Comparison of ENCODE assay signal across 25 cellular contexts in genomic region chr16:65837431-65837986, GRCh38.
"Had no signal": no experiment of that assay in that cellular context is flagged by ENCODE, and none has a peak within 500 bp of the region (broad histone marks: within the 10 kb centered on the region; RNA-seq: fewer than 3 reads in every experiment).

No MANE protein-coding gene starts in this region.

- H3K27ac Mint-ChIP-seq: activated CD4-positive, alpha-beta T cell treated with anti-CD3 and anti-CD28 coated beads, Interleukin-2, amount 10 ng/mL, durations not matched to agents 7 days and 5 days; activated CD8-positive, alpha-beta T cell treated with anti-CD3 and anti-CD28 coated beads, Interleukin-2, amount 10 ng/mL, durations not matched to agents 7 days and 5 days; activated naive CD4-positive, alpha-beta T cell treated with anti-CD3 and anti-CD28 coated beads, Interleukin-2, amount 10 ng/mL, durations not matched to agents 7 days and 5 days; activated naive CD8-positive, alpha-beta T cell treated with anti-CD3 and anti-CD28 coated beads, Interleukin-2, amount 50 U/mL, for 24 hours; brain; nephron; stimulated activated effector memory CD8-positive, alpha-beta T cell treated with anti-CD3 and anti-CD28 coated beads, Interleukin-12 subunit alpha, Interleukin-12 subunit beta, amount 100 ng/mL, for 72 hours; type B pancreatic cell had no signal

- H3K4me1 ChIP-seq: foreskin keratinocyte, testis had no signal

- H3K4me3 ChIP-seq: dorsolateral prefrontal cortex, lung, testis had no signal

- H3K27me3 Mint-ChIP-seq: activated CD4-positive, alpha-beta T cell treated with anti-CD3 and anti-CD28 coated beads, Interleukin-2, amount 10 ng/mL, durations not matched to agents 7 days and 5 days; activated naive CD4-positive, alpha-beta T cell treated with anti-CD3 and anti-CD28 coated beads, Interleukin-2, amount 10 ng/mL, durations not matched to agents 7 days and 5 days; activated naive CD8-positive, alpha-beta T cell treated with anti-CD3 and anti-CD28 coated beads, Interleukin-2, amount 50 U/mL, for 24 hours had no signal

- DNase-seq: activated CD4-positive, alpha-beta T cell treated with anti-CD3 and anti-CD28 coated beads, Interleukin-2, amount 10 ng/mL, durations not matched to agents 7 days and 5 days; activated CD8-positive, alpha-beta memory T cell treated with anti-CD3 and anti-CD28 coated beads, Interleukin-2, amount 50 U/mL, for 4 hours; activated CD8-positive, alpha-beta T cell treated with anti-CD3 and anti-CD28 coated beads, Interleukin-2, amount 10 ng/mL, durations not matched to agents 7 days and 5 days; activated effector memory CD4-positive, alpha-beta T cell treated with Interleukin-2 at 50 U/mL for 16 hours; activated naive CD4-positive, alpha-beta T cell treated with anti-CD3 and anti-CD28 coated beads, Interleukin-2, amount 10 ng/mL, durations not matched to agents 7 days and 5 days; activated naive CD8-positive, alpha-beta T cell treated with anti-CD3 and anti-CD28 coated beads, Interleukin-2, amount 50 U/mL, for 24 hours; activated T-cell treated with anti-CD3 and anti-CD28 coated beads, Interleukin-2, amount 50 U/mL, for 48 hours; anterior cingulate cortex; foreskin keratinocyte; hypothalamus; islet precursor cell; midbrain; nucleus accumbens; stimulated activated CD4-positive, alpha-beta T cell treated with anti-CD3 and anti-CD28 coated beads, Interleukin-4, amount 100 ng/mL, for 24 hours; T1000; testis had no signal

- H3K9me3 ChIP-seq: testis had no signal

- H3K27me3 ChIP-seq: testis had no signal

- H3K4me3 Mint-ChIP-seq: activated CD4-positive, alpha-beta T cell treated with anti-CD3 and anti-CD28 coated beads, Interleukin-2, amount 10 ng/mL, durations not matched to agents 7 days and 5 days; activated CD8-positive, alpha-beta T cell treated with anti-CD3 and anti-CD28 coated beads, Interleukin-2, amount 10 ng/mL, durations not matched to agents 7 days and 5 days; activated naive CD4-positive, alpha-beta T cell treated with anti-CD3 and anti-CD28 coated beads, Interleukin-2, amount 10 ng/mL, durations not matched to agents 7 days and 5 days; activated naive CD8-positive, alpha-beta T cell treated with anti-CD3 and anti-CD28 coated beads, Interleukin-2, amount 50 U/mL, for 24 hours; brain; nephron; stimulated activated effector memory CD8-positive, alpha-beta T cell treated with anti-CD3 and anti-CD28 coated beads, Interleukin-12 subunit alpha, Interleukin-12 subunit beta, amount 100 ng/mL, for 72 hours; type B pancreatic cell had no signal

- H3K9me3 Mint-ChIP-seq: activated CD4-positive, alpha-beta T cell treated with anti-CD3 and anti-CD28 coated beads, Interleukin-2, amount 10 ng/mL, durations not matched to agents 7 days and 5 days; activated naive CD4-positive, alpha-beta T cell treated with anti-CD3 and anti-CD28 coated beads, Interleukin-2, amount 10 ng/mL, durations not matched to agents 7 days and 5 days; activated naive CD8-positive, alpha-beta T cell treated with anti-CD3 and anti-CD28 coated beads, Interleukin-2, amount 50 U/mL, for 24 hours; brain; nephron; type B pancreatic cell had no signal

- ATAC-seq: activated CD4-positive, CD25-positive, alpha-beta regulatory T cell treated with anti-CD3 and anti-CD28 coated beads, Interleukin-2, amount 50 U/mL, for 24 hours; activated CD8-positive, alpha-beta T cell treated with anti-CD3 and anti-CD28 coated beads, Interleukin-2, amount 10 ng/mL, durations not matched to agents 7 days and 5 days; activated naive CD8-positive, alpha-beta T cell treated with anti-CD3 and anti-CD28 coated beads, Interleukin-2, amount 50 U/mL, for 24 hours; foreskin keratinocyte; sciatic nerve; stimulated activated effector memory CD8-positive, alpha-beta T cell treated with anti-CD3 and anti-CD28 coated beads, Interleukin-12 subunit alpha, Interleukin-12 subunit beta, amount 100 ng/mL, for 72 hours had no signal

- H3K36me3 Mint-ChIP-seq: activated naive CD4-positive, alpha-beta T cell treated with anti-CD3 and anti-CD28 coated beads, Interleukin-2, amount 10 ng/mL, durations not matched to agents 7 days and 5 days; brain; stimulated activated effector memory CD8-positive, alpha-beta T cell treated with anti-CD3 and anti-CD28 coated beads, Interleukin-12 subunit alpha, Interleukin-12 subunit beta, amount 100 ng/mL, for 72 hours; type B pancreatic cell had no signal

- H3K4me1 Mint-ChIP-seq: activated CD4-positive, alpha-beta T cell treated with anti-CD3 and anti-CD28 coated beads, Interleukin-2, amount 10 ng/mL, durations not matched to agents 7 days and 5 days; activated naive CD4-positive, alpha-beta T cell treated with anti-CD3 and anti-CD28 coated beads, Interleukin-2, amount 10 ng/mL, durations not matched to agents 7 days and 5 days; activated naive CD8-positive, alpha-beta T cell treated with anti-CD3 and anti-CD28 coated beads, Interleukin-2, amount 50 U/mL, for 24 hours; stimulated activated effector memory CD8-positive, alpha-beta T cell treated with anti-CD3 and anti-CD28 coated beads, Interleukin-12 subunit alpha, Interleukin-12 subunit beta, amount 100 ng/mL, for 72 hours had no signal

- H3K27ac ChIP-seq: dorsolateral prefrontal cortex, epithelial cell of prostate, foreskin keratinocyte, testis had no signal
